ENCODE assay signal across 8 cellular contexts in the genomic region with DNA sequence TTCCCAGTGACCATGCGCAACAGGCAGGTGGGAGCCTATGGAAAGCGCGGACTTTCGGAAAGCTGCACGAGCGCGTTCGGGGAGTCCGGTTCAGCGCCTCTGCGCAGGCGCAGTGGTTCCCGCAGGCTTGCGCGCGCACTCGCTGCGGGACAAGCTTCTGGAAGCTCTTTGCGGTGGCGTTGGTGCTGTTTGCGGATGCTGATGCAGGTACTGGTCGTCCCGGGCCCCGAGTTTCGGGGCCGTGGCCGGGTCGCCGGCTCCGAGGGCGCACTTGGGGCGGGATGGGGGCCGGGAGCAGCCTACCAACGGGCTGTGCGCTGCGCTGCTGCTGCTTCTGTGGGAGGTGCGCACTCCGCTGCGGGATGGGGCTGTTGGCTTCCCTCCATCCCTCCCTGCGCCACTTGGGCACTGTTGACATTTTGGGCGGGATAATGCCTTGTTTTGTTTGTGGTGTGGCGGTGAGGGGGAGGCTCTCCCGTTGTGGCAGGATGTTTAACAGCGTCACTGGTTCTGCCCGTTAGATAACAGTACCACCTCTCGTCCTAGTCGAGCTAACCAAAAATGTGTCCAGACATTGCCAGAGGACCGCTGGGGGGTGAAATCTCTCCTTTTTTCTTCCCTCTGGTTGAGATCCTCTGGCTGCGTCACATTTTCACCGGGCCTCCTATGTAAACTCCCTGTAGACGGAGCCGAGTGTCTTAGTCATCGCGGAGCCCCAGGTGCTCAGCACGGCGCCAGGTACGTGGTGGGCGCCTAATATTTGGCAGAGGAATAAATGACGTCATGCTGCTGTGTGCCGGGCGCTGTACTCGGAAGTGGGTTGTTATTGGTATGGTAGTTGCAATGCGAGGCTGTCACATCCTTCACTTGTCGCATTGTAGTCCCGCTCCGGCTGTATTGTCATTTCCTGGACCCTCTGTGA. TPM values are rescaled to one million over a fixed set of nuclear protein-coding genes. Genes with fewer than 3 reads are reported as not detected.
A peak's percentile ranks its signal among the peaks of the same experiment; 100 is the strongest.
DNase-seq lines count a peak whose midpoint lies in the region; ATAC-seq and TF ChIP-seq lines count a peak whose summit lies in the region.

A gene (plus strand): TSS at position 124 of the 922 bp plus-strand sequence. CDS start 2,217 bp downstream, outside the sequence.

- DNase-seq in AG10803 (ENCODE audit: low read depth) (peak; percentile 59), GOT3 (lab: John Stamatoyannopoulos, UW) (peak; percentile 3), NCI-H510A treated with DMSO at 0.1 percent for 48 hours (lab: John Stamatoyannopoulos, UW) (peak; percentile 75), lower leg skin (ENCODE audit: low spot score in 2 of 2) (peak; percentile 31 to 91)
- DNase-seq in activated CD8-positive, alpha-beta memory T cell treated with anti-CD3 and anti-CD28 coated beads for 48 hours (ENCODE audit: low read depth in 2 of 3, low spot score in 2 of 3), result peak; percentile 31 to 44 (median 37)
- DNase-seq in effector CD4-positive, alpha-beta T cell, result peak; percentile 67
- DNase-seq in stimulated activated CD4-positive, alpha-beta T cell treated with anti-CD3 and anti-CD28 coated beads, Interleukin-2, amount 100 ng/mL, for 24 hours, result peak; percentile 70 to 79

- intact Hi-C loops in lower leg skin (cut with DNase I; ENCODE audit: low total_unique reads), result no loop called here

- no peak for TF ChIP-seq POLR2A in lower leg skin (IDR thresholded peaks at IDR 0.05)

- peak within 1 kb of the TSS; percentile 87 for H3K4me3 ChIP-seq in AG10803 (ENCODE audit: low read length)
- peak within 1 kb of the TSS; percentile 61 for H3K4me3 ChIP-seq in lower leg skin (ENCODE audit: low read depth, poor library complexity, severe bottlenecking)

- TF ChIP-seq CTCF in AG10803 (conservative IDR thresholded peaks at IDR 0.05; ENCODE audit: low read length) (no peak), lower leg skin (IDR thresholded peaks at IDR 0.05) (no peak)

- 2% methylated on average over 30 to 47 of the region's 66 CpGs for WGBS in lower leg skin, 2 donors

- ATAC-seq in HG03025 (IDR thresholded peaks at IDR 0.05; ENCODE audit: low FRiP score, unreplicated experiment), result no peak

RNA-seq across cellular contexts. Expression of the gene that starts here (rescaled TPM):
- total RNA-seq in lower leg skin, result 1 to 10 TPM in 3 of 4 donors, under 1 TPM in 1; 0.55 to 3.4 (median 2.3) TPM

Comparison
In these comparisons a context has a peak if more than half of its experiments do, and no peak if none do; other contexts are left out.
1. DNase-seq: peak in every context shown above with its lines; median percentile 75 in NCI-H510A treated with DMSO at 0.1 percent for 48 hours; 74 in stimulated activated CD4-positive, alpha-beta T cell treated with anti-CD3 and anti-CD28 coated beads, Interleukin-2, amount 100 ng/mL, for 24 hours; 67 in effector CD4-positive, alpha-beta T cell; 61 in lower leg skin; 59 in AG10803; 37 in activated CD8-positive, alpha-beta memory T cell treated with anti-CD3 and anti-CD28 coated beads for 48 hours; 3 in GOT3.